ENCODE assay signal across 8 cellular contexts in genomic region chr4:10115271-10115656, GRCh38. TPM values are rescaled to one million over a fixed set of nuclear protein-coding genes. Genes with fewer than 3 reads are reported as not detected.
A peak's percentile ranks its signal among the peaks of the same experiment; 100 is the strongest.
DNase-seq lines count a peak whose midpoint lies in the region; ATAC-seq and TF ChIP-seq lines count a peak whose summit lies in the region.

No MANE protein-coding gene starts in this region.

- H3K9me3 Mint-ChIP-seq in activated T-cell treated with anti-CD3 and anti-CD28 coated beads, Interleukin-2, amount 50 U/mL, for 24 hours = no peaks in the 10 kb centered on the region
- no peaks in the 10 kb centered on the region for H3K9me3 Mint-ChIP-seq in activated CD8-positive, alpha-beta T cell treated with anti-CD3 and anti-CD28 coated beads for 36 hours
- no peaks in the 10 kb centered on the region for H3K9me3 Mint-ChIP-seq in stimulated activated naive B cell treated with anti-CD40 and anti-IgM and Interleukin-4, amounts not matched to agents 10 μg/mL and 1 μg/mL and 100 μg/mL, for 72 hours

- no peaks in the 10 kb centered on the region for H3K27me3 Mint-ChIP-seq in activated T-cell treated with anti-CD3 and anti-CD28 coated beads, Interleukin-2, amount 50 U/mL, for 24 hours
- no peaks in the 10 kb centered on the region for H3K27me3 Mint-ChIP-seq in activated CD8-positive, alpha-beta T cell treated with anti-CD3 and anti-CD28 coated beads for 36 hours
- no peaks in the 10 kb centered on the region for H3K27me3 Mint-ChIP-seq in stimulated activated naive B cell treated with anti-CD40 and anti-IgM and Interleukin-4, amounts not matched to agents 10 μg/mL and 1 μg/mL and 100 μg/mL, for 72 hours

- no peak for TF ChIP-seq CTCF in activated CD8-positive, alpha-beta T cell treated with anti-CD3 and anti-CD28 coated beads for 36 hours (IDR thresholded peaks at IDR 0.05)
- TF ChIP-seq CTCF in omental fat pad (IDR thresholded peaks at IDR 0.05) = no peak
- TF ChIP-seq CTCF in mucosa of descending colon (IDR thresholded peaks at IDR 0.05) = no peak

- H3K9me3 ChIP-seq in mucosa of descending colon = no peaks in the 10 kb centered on the region

- H3K4me3 ChIP-seq in iPS-11a (ENCODE audit: low read depth, low read length) (peak overlapping the region; percentile 65), mucosa of descending colon (no peak overlapping the region)

- peak overlapping the region; percentile 96 for H3K27ac Mint-ChIP-seq in activated T-cell treated with anti-CD3 and anti-CD28 coated beads, Interleukin-2, amount 50 U/mL, for 24 hours
- H3K27ac Mint-ChIP-seq in activated CD8-positive, alpha-beta T cell treated with anti-CD3 and anti-CD28 coated beads for 36 hours = peak overlapping the region; percentile 93
- peak overlapping the region; percentile 98 for H3K27ac Mint-ChIP-seq in stimulated activated naive B cell treated with anti-CD40 and anti-IgM and Interleukin-4, amounts not matched to agents 10 μg/mL and 1 μg/mL and 100 μg/mL, for 72 hours

- H3K36me3 Mint-ChIP-seq in activated T-cell treated with anti-CD3 and anti-CD28 coated beads, Interleukin-2, amount 50 U/mL, for 24 hours (ENCODE audit: low read depth) = peaks cover 66% of the 10 kb centered on the region
- peaks cover 59% of the 10 kb centered on the region for H3K36me3 Mint-ChIP-seq in activated CD8-positive, alpha-beta T cell treated with anti-CD3 and anti-CD28 coated beads for 36 hours (ENCODE audit: low read depth)
- H3K36me3 Mint-ChIP-seq in stimulated activated naive B cell treated with anti-CD40 and anti-IgM and Interleukin-4, amounts not matched to agents 10 μg/mL and 1 μg/mL and 100 μg/mL, for 72 hours = peaks cover 46 to 53% of the 10 kb centered on the region in 2 donors

- CTCF ChIA-PET in activated CD8-positive, alpha-beta T cell treated with anti-CD3 and anti-CD28 coated beads for 36 hours (lab: Charles Lee) = interaction anchor here (0.7 to 3.5 kb wide), 4 partner anchors 9 to 346 kb away, joined by 3 to 10 read pairs (median 5); no protein-coding TSS in a partner anchor

- H3K4me1 ChIP-seq in mucosa of descending colon (ENCODE audit: low read depth) = peaks cover 40% of the 10 kb centered on the region

- H3K4me1 Mint-ChIP-seq in activated T-cell treated with anti-CD3 and anti-CD28 coated beads, Interleukin-2, amount 50 U/mL, for 24 hours (ENCODE audit: low read depth) = peaks cover 81% of the 10 kb centered on the region
- H3K4me1 Mint-ChIP-seq in activated CD8-positive, alpha-beta T cell treated with anti-CD3 and anti-CD28 coated beads for 36 hours (ENCODE audit: low read depth) = peaks cover 72% of the 10 kb centered on the region
- H3K4me1 Mint-ChIP-seq in stimulated activated naive B cell treated with anti-CD40 and anti-IgM and Interleukin-4, amounts not matched to agents 10 μg/mL and 1 μg/mL and 100 μg/mL, for 72 hours = peaks cover 51 to 76% of the 10 kb centered on the region in 2 donors

- H3K36me3 ChIP-seq in mucosa of descending colon (ENCODE audit: low read depth) = no peaks in the 10 kb centered on the region

- intact Hi-C loops in activated CD8-positive, alpha-beta T cell treated with anti-CD3 and anti-CD28 coated beads for 36 hours (cut with micrococcal nuclease) = no loop called here
- intact Hi-C loops in mucosa of descending colon (cut with DNase I, micrococcal nuclease) = no loop called here

- H3K4me3 Mint-ChIP-seq in activated T-cell treated with anti-CD3 and anti-CD28 coated beads, Interleukin-2, amount 50 U/mL, for 24 hours = peak overlapping the region; percentile 96
- H3K4me3 Mint-ChIP-seq in activated CD8-positive, alpha-beta T cell treated with anti-CD3 and anti-CD28 coated beads for 36 hours = peak overlapping the region; percentile 97
- peak overlapping the region; percentile 95 to 97 for H3K4me3 Mint-ChIP-seq in stimulated activated naive B cell treated with anti-CD40 and anti-IgM and Interleukin-4, amounts not matched to agents 10 μg/mL and 1 μg/mL and 100 μg/mL, for 72 hours

- ATAC-seq in activated CD8-positive, alpha-beta T cell treated with anti-CD3 and anti-CD28 coated beads for 36 hours = no peak
- no peak for ATAC-seq in stimulated activated naive B cell treated with anti-CD40 and anti-IgM and Interleukin-4, amounts not matched to agents 10 μg/mL and 1 μg/mL and 100 μg/mL, for 72 hours (replicated peaks)
- ATAC-seq in omental fat pad (ENCODE audit: low FRiP score) (no peak), GM19452 (IDR thresholded peaks at IDR 0.05; ENCODE audit: unreplicated experiment) (no peak), mucosa of descending colon (no peak)

- DNase-seq in activated T-cell treated with anti-CD3 and anti-CD28 coated beads, Interleukin-2, amount 50 U/mL, for 24 hours = no peak
- DNase-seq in activated T-cell treated with anti-CD3 and anti-CD28 coated beads for 4 hours (no peak), omental fat pad (ENCODE audit: low spot score) (no peak), mucosa of descending colon (no peak)
- DNase-seq in activated CD8-positive, alpha-beta T cell treated with anti-CD3 and anti-CD28 coated beads for 36 hours = no peak
- no peak for DNase-seq in stimulated activated naive B cell treated with anti-CD40 and anti-IgM and Interleukin-4, amounts not matched to agents 10 μg/mL and 1 μg/mL and 100 μg/mL, for 72 hours

- POLR2A ChIA-PET in activated CD8-positive, alpha-beta T cell treated with anti-CD3 and anti-CD28 coated beads for 36 hours (lab: Charles Lee) = interaction anchor here (0.9 to 24.9 kb wide), 6 partner anchors 11 to 173 kb away, joined by 3 to 403 read pairs (median 3); no protein-coding TSS in a partner anchor

RNA-seq across cellular contexts. Expression of gene WDR1, which starts 1.3 kb away (rescaled TPM):
- total RNA-seq in activated CD8-positive, alpha-beta T cell treated with anti-CD3 and anti-CD28 coated beads for 36 hours = 100 to 1,000 TPM; 390 to 393 TPM
- total RNA-seq in omental fat pad = 100 to 1,000 TPM; 114 to 219 (median 135) TPM
- total RNA-seq in mucosa of descending colon = 100 to 1,000 TPM; 366 to 467 (median 380) TPM
